Comparison of ENCODE assay signal across 10 cellular contexts in the genomic region with DNA sequence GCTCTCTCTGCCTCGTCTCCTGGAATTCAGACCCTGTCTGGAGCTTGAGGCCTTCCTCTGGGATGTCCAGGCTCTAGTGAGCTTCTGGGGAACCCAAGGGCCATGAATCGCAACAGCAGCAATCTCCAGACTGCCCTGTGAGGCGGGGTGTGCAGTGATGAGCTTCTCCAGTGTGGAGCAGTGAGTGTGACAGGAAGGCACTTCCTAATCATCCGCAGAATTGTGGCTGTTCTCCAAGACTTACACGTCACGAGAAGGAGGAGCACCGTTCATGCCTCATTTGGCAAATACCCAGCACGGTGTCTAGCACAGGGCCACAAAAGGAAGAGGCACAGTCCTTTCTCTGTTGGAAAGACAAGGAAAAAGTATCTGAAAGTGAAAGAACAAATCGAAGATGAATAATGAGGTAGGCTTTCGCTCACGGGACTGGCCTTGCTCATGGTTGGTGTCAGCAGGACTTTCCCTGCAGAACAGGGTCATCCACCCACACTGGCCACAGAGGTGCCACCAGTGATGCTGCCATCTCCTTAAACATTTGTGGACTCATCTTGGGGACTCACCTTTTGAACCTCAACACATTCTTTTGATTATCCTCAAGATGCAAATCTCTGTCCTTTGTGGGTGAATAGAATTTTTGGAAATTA.
DNase-seq lines count a peak whose midpoint lies in the region; FAIRE-seq and TF ChIP-seq lines count a peak whose summit lies in the region.
"Had no signal": no experiment of that assay in that cellular context is flagged by ENCODE, and none has a peak within 500 bp of the region (broad histone marks: within the 10 kb centered on the region; RNA-seq: fewer than 3 reads in every experiment).

No MANE protein-coding gene starts in this region.

- H3K9me3 Mint-ChIP-seq in activated CD4-positive, alpha-beta memory T cell treated with anti-CD3 and anti-CD28 coated beads for 36 hours = no peaks in the 10 kb centered on the region
- no peaks in the 10 kb centered on the region for H3K9me3 Mint-ChIP-seq in activated CD4-positive, alpha-beta memory T cell treated with anti-CD3 and anti-CD28 coated beads, Interleukin-2, amount 10 ng/mL, durations not matched to agents 7 days and 5 days

- peak; percentile 60 for DNase-seq in activated CD4-positive, alpha-beta memory T cell treated with anti-CD3 and anti-CD28 coated beads for 36 hours
- no peak for DNase-seq in activated CD4-positive, alpha-beta memory T cell treated with anti-CD3 and anti-CD28 coated beads, Interleukin-2, amount 10 ng/mL, durations not matched to agents 7 days and 5 days
- DNase-seq in adipocyte (ENCODE audit: low read depth) (no peak), keratinocyte (ENCODE audit: low read depth, low spot score) (peak; percentile 80), stomach (no peak), pons (ENCODE audit: low spot score) (no peak), NCI-H1417 treated with DMSO at 0.1 percent for 48 hours (lab: John Stamatoyannopoulos, UW) (no peak), hypothalamus (lab: John Stamatoyannopoulos, UW) (no peak)
- DNase-seq: Kasumi-1 had no signal

- CTCF ChIA-PET in activated CD4-positive, alpha-beta memory T cell treated with anti-CD3 and anti-CD28 coated beads for 36 hours (lab: Charles Lee) = interaction anchor here (1.2 kb wide), 1 partner anchor 57 kb away, joined by 3 read pairs; no protein-coding TSS in a partner anchor
- CTCF ChIA-PET in activated CD4-positive, alpha-beta memory T cell treated with anti-CD3 and anti-CD28 coated beads, Interleukin-2, amount 10 ng/mL, durations not matched to agents 7 days and 5 days (lab: Charles Lee) = interaction anchor here (0.7 kb wide), 1 partner anchor 312 kb away, joined by 3 read pairs; no protein-coding TSS in a partner anchor

- H3K9ac ChIP-seq in adipocyte (ENCODE audit: low read length) (peak overlapping the region; percentile 56), keratinocyte (ENCODE audit: control insufficient read depth, extremely low read depth, insufficient read depth, low read length) (peak overlapping the region; percentile 36)

- dilution Hi-C loops in keratinocyte (cut with MboI; ENCODE audit: extremely low pct_ligation_motif_present, low sequenced_read_pairs) = no loop called here

- TF ChIP-seq CTCF in keratinocyte (optimal IDR thresholded peaks at IDR 0.05 in 1 of 3, IDR thresholded peaks at IDR 0.05 in 1 of 3, conservative IDR thresholded peaks at IDR 0.05 in 1 of 3; ENCODE audit: extremely low read depth in 1 of 3, insufficient read depth in 2 of 3, low read length in 3 of 3) (no peak), stomach (IDR thresholded peaks at IDR 0.05) (no peak)

- no peak overlapping the region for H3K27ac Mint-ChIP-seq in activated CD4-positive, alpha-beta memory T cell treated with anti-CD3 and anti-CD28 coated beads for 36 hours
- H3K27ac Mint-ChIP-seq in activated CD4-positive, alpha-beta memory T cell treated with anti-CD3 and anti-CD28 coated beads, Interleukin-2, amount 10 ng/mL, durations not matched to agents 7 days and 5 days = no peak overlapping the region

- H3K4me1 ChIP-seq in adipocyte (ENCODE audit: control insufficient read depth, insufficient read depth, low read length) (peaks cover 47% of the 10 kb centered on the region), keratinocyte (ENCODE audit: control insufficient read depth, extremely low read depth, insufficient read depth, low read length) (peaks cover 15% of the 10 kb centered on the region), stomach (peaks cover 22 to 40% (median 33%) of the 10 kb centered on the region in 4 donors)

- H3K4me3 ChIP-seq in adipocyte (ENCODE audit: low read length) (peak overlapping the region; percentile 54), keratinocyte (ENCODE audit: control insufficient read depth in 2 of 3, extremely low read depth in 1 of 3, insufficient read depth in 2 of 3, low read depth in 1 of 3, low read length in 3 of 3) (peak overlapping the region in 1 of 3 experiments; percentile 36), stomach (no peak overlapping the region)

- H3K27me3 ChIP-seq in adipocyte (replicated peaks; ENCODE audit: control insufficient read depth, insufficient read depth, low read length) = no peaks in the 10 kb centered on the region
- H3K27me3 ChIP-seq in keratinocyte (ENCODE audit: control insufficient read depth, extremely low read depth, insufficient read depth, low read length) = no peaks in the 10 kb centered on the region
- no peaks in the 10 kb centered on the region for H3K27me3 ChIP-seq in stomach

- no peak for TF ChIP-seq POLR2A in stomach (IDR thresholded peaks at IDR 0.05)

- intact Hi-C loops in activated CD4-positive, alpha-beta memory T cell treated with anti-CD3 and anti-CD28 coated beads for 36 hours (cut with micrococcal nuclease) = no loop called here
- intact Hi-C loops in stomach (cut with DNase I; ENCODE audit: low total_unique reads) = no loop called here

- H3K9me3 ChIP-seq in adipocyte (ENCODE audit: control insufficient read depth, low read length) (no peaks in the 10 kb centered on the region), keratinocyte (ENCODE audit: control insufficient read depth, low read depth, low read length) (no peaks in the 10 kb centered on the region), stomach (no peaks in the 10 kb centered on the region)

- no peaks in the 10 kb centered on the region for H3K36me3 Mint-ChIP-seq in activated CD4-positive, alpha-beta memory T cell treated with anti-CD3 and anti-CD28 coated beads for 36 hours
- no peaks in the 10 kb centered on the region for H3K36me3 Mint-ChIP-seq in activated CD4-positive, alpha-beta memory T cell treated with anti-CD3 and anti-CD28 coated beads, Interleukin-2, amount 10 ng/mL, durations not matched to agents 7 days and 5 days (ENCODE audit: low read depth)

- peaks cover 12% of the 10 kb centered on the region for H3K4me1 Mint-ChIP-seq in activated CD4-positive, alpha-beta memory T cell treated with anti-CD3 and anti-CD28 coated beads for 36 hours (ENCODE audit: low read depth)
- H3K4me1 Mint-ChIP-seq in activated CD4-positive, alpha-beta memory T cell treated with anti-CD3 and anti-CD28 coated beads, Interleukin-2, amount 10 ng/mL, durations not matched to agents 7 days and 5 days = peaks cover 3% of the 10 kb centered on the region

- peak overlapping the region; percentile 56 for H3K27ac ChIP-seq in keratinocyte (ENCODE audit: control insufficient read depth, insufficient read depth, low read length)
- H3K27ac ChIP-seq in stomach = peak overlapping the region in 4 of 5 donors; percentile 19 to 44 (median 28)

- no peaks in the 10 kb centered on the region for H3K9me1 ChIP-seq in keratinocyte (ENCODE audit: control insufficient read depth, extremely low read depth, insufficient read depth, low read length)

- no peak for TF ChIP-seq EP300 in stomach (IDR thresholded peaks at IDR 0.05)

- FAIRE-seq in keratinocyte (lab: Jason Lieb, UNC) = peak; percentile 83
- FAIRE-seq: GM19239 had no signal

- H2AFZ ChIP-seq in keratinocyte (ENCODE audit: control insufficient read depth, low read length) = no peak overlapping the region

- H3K36me3 ChIP-seq in adipocyte (ENCODE audit: control insufficient read depth, insufficient read depth, low read length, severe bottlenecking) (no peaks in the 10 kb centered on the region), keratinocyte (ENCODE audit: control insufficient read depth in 2 of 2, extremely low read depth in 1 of 2, insufficient read depth in 2 of 2, low read length in 2 of 2) (no peaks in the 10 kb centered on the region), stomach (no peaks in the 10 kb centered on the region)

- H3K4me2 ChIP-seq in keratinocyte (ENCODE audit: control insufficient read depth, extremely low read depth, insufficient read depth, low read depth, low read length) = peak overlapping the region; percentile 69

- no peaks in the 10 kb centered on the region for H3K79me2 ChIP-seq in keratinocyte (ENCODE audit: control insufficient read depth, insufficient read depth, low read length)

- WGBS in stomach, 5 donors = 59 to 84% (median 75%) methylated on average over 11 of the region's 11 CpGs

- peaks cover 3% of the 10 kb centered on the region for H3K27me3 Mint-ChIP-seq in activated CD4-positive, alpha-beta memory T cell treated with anti-CD3 and anti-CD28 coated beads for 36 hours
- peaks cover 15% of the 10 kb centered on the region for H3K27me3 Mint-ChIP-seq in activated CD4-positive, alpha-beta memory T cell treated with anti-CD3 and anti-CD28 coated beads, Interleukin-2, amount 10 ng/mL, durations not matched to agents 7 days and 5 days

- H4K20me1 ChIP-seq in keratinocyte (ENCODE audit: control insufficient read depth, extremely low read depth, insufficient read depth, low read length) = no peaks in the 10 kb centered on the region

- no peak overlapping the region for H3K4me3 Mint-ChIP-seq in activated CD4-positive, alpha-beta memory T cell treated with anti-CD3 and anti-CD28 coated beads for 36 hours
- H3K4me3 Mint-ChIP-seq in activated CD4-positive, alpha-beta memory T cell treated with anti-CD3 and anti-CD28 coated beads, Interleukin-2, amount 10 ng/mL, durations not matched to agents 7 days and 5 days = no peak overlapping the region

- POLR2A ChIA-PET in activated CD4-positive, alpha-beta memory T cell treated with anti-CD3 and anti-CD28 coated beads for 36 hours (lab: Charles Lee) = no interaction called here
- POLR2A ChIA-PET in activated CD4-positive, alpha-beta memory T cell treated with anti-CD3 and anti-CD28 coated beads, Interleukin-2, amount 10 ng/mL, durations not matched to agents 7 days and 5 days (lab: Charles Lee) = no interaction called here

Comparison
In these comparisons a context has a peak if more than half of its experiments do, and no peak if none do; other contexts are left out.
1. DNase-seq: peak in activated CD4-positive, alpha-beta memory T cell treated with anti-CD3 and anti-CD28 coated beads for 36 hours (single experiment) and keratinocyte (single experiment); none in activated CD4-positive, alpha-beta memory T cell treated with anti-CD3 and anti-CD28 coated beads, Interleukin-2, amount 10 ng/mL, durations not matched to agents 7 days and 5 days (single experiment), adipocyte (single experiment), stomach (single experiment), pons (single experiment), NCI-H1417 treated with DMSO at 0.1 percent for 48 hours (single experiment) and hypothalamus (0 of 51).